Comparison of ENCODE assay signal across 8 cellular contexts in the genomic region with DNA sequence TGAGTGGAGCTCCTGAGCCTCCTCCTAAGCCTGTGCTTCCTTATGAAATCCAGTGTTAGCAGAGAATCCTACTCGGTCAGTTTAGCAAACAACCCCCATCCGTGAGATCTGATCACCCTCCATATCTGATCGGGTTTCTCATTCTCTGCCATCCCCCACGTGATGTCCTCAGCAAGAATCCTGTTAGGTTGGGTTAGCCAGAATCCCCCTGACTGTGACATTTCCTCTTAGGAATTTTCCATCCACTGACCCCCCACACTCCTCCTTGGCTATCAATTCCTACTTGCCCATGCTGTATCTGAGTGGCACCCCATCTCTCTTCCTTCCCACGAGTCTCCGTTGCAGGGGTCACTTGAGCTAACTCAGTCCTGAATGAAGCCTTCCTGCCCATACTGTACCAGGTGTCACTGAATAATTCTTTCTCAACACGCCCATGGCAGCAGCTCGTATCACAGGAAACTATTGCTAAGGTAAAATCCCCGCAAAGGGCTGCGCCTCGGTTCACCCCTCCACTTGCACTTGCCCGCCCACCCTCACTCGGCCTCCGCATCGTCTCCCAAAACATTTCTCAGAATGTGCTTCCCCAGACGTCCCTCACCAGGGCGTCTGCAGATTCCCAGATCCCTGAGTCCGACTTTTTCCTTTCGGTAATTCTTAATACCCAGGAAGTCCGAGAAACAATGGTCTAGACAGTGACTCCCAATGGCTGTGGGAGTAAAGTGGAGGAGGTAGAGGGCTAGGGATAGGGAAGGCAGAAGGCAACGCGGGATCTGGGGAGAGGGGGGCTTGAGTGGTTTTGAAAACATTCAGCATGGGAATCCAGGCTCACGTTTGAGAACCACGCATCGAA. TPM values are rescaled to one million over a fixed set of nuclear protein-coding genes. Genes with fewer than 3 reads are reported as not detected.
A peak's percentile ranks its signal among the peaks of the same experiment; 100 is the strongest.
DNase-seq lines count a peak whose midpoint lies in the region; ATAC-seq and TF ChIP-seq lines count a peak whose summit lies in the region.

No MANE protein-coding gene starts in this region.

- no peak for TF ChIP-seq CTCF in left ventricle myocardium inferior (IDR thresholded peaks at IDR 0.05; ENCODE audit: borderline replicate concordance)

- DNase-seq in left ventricle myocardium inferior, result no peak
- no peak for DNase-seq in Right ventricle myocardium superior
- DNase-seq in myocyte (ENCODE audit: low read depth), result peak; percentile 64
- no peak for DNase-seq in activated effector memory CD4-positive, alpha-beta T cell treated with anti-CD3 and anti-CD28 coated beads, Interleukin-2, amount 50 U/mL, for 16 hours
- DNase-seq in superior temporal gyrus (ENCODE audit: extremely low spot score), result no peak
- no peak for DNase-seq in occipital lobe (lab: John Stamatoyannopoulos, UW)
- DNase-seq in GF-D8 (lab: John Stamatoyannopoulos, UW), result no peak

- ATAC-seq in Right ventricle myocardium superior (ENCODE audit: poor library complexity), result no peak

- peaks cover 74% of the 10 kb centered on the region for H3K4me1 ChIP-seq in left ventricle myocardium inferior
- peaks cover 3 to 20% of the 10 kb centered on the region in 2 donors for H3K4me1 ChIP-seq in esophagus (ENCODE audit: control insufficient read depth in 2 of 2, insufficient read depth in 2 of 2, low read length in 1 of 2)

- WGBS in esophagus, 2 donors, result 37 to 47% methylated on average over 25 of the region's 25 CpGs

- H3K36me3 ChIP-seq in left ventricle myocardium inferior, result no peaks in the 10 kb centered on the region
- H3K36me3 ChIP-seq in esophagus (ENCODE audit: control insufficient read depth in 2 of 2, insufficient read depth in 2 of 2, low read length in 1 of 2), result no peaks in the 10 kb centered on the region

- no peaks in the 10 kb centered on the region for H3K9me3 ChIP-seq in left ventricle myocardium inferior (replicated peaks)
- H3K9me3 ChIP-seq in esophagus (ENCODE audit: control insufficient read depth in 2 of 2, insufficient read depth in 1 of 2, low read depth in 1 of 2, low read length in 1 of 2), result no peaks in the 10 kb centered on the region

- H3K27me3 ChIP-seq in left ventricle myocardium inferior (ENCODE audit: low read depth), result no peaks in the 10 kb centered on the region
- H3K27me3 ChIP-seq in esophagus (ENCODE audit: control insufficient read depth in 1 of 2, insufficient read depth in 2 of 2, low read length in 2 of 2), result no peaks in the 10 kb centered on the region

- H3K4me3 ChIP-seq in left ventricle myocardium inferior, result peak overlapping the region; percentile 51
- H3K4me3 ChIP-seq in esophagus (ENCODE audit: low read depth in 1 of 2, low read length in 2 of 2), result peak overlapping the region; percentile 2 to 27

- intact Hi-C loops in left ventricle myocardium inferior (cut with micrococcal nuclease) (no loop called here), Right ventricle myocardium superior (cut with DNase I) (no loop called here)

- H3K27ac ChIP-seq in left ventricle myocardium inferior (replicated peaks), result peak overlapping the region; percentile 97
- H3K27ac ChIP-seq in esophagus (ENCODE audit: low read depth in 2 of 2, low read length in 1 of 2), result peak overlapping the region; percentile 96 to 100

RNA-seq across cellular contexts. Expression of a gene that starts 44.0 kb away (rescaled TPM):
- total RNA-seq in left ventricle myocardium inferior (43.6 TPM), Right ventricle myocardium superior (30.4 TPM), myocyte (249 and 264 TPM in 2 replicates), occipital lobe (3.6 TPM)
- 10 to 100 TPM; 30.2 to 32.1 TPM for polyA plus RNA-seq in esophagus
- polyA plus RNA-seq in myocyte (2012), result 174 TPM

RNA-seq across cellular contexts. Expression of a gene that starts 58.2 kb away (rescaled TPM):
- total RNA-seq in left ventricle myocardium inferior (0.66 TPM), Right ventricle myocardium superior (0.59 TPM), myocyte (2.1 and 3.0 TPM in 2 replicates), occipital lobe (1.9 TPM)
- 10 to 100 TPM in 1 of 2 donors, 1 to 10 TPM in 1; 8.3 to 11.5 TPM for polyA plus RNA-seq in esophagus
- 0.29 TPM for polyA plus RNA-seq in myocyte (2012)
